14 cellular contexts compared by ENCODE assay signal in genomic region chr2:190202604-190203003, GRCh38.
DNase-seq lines count a peak whose midpoint lies in the region; ATAC-seq, FAIRE-seq and TF ChIP-seq lines count a peak whose summit lies in the region.
"Had no signal": no experiment of that assay in that cellular context is flagged by ENCODE, and none has a peak within 500 bp of the region (broad histone marks: within the 10 kb centered on the region; RNA-seq: fewer than 3 reads in every experiment).

No MANE protein-coding gene starts in this region.

- H3K4me3 ChIP-seq in HCT116 (replicated peaks in 1 of 2; ENCODE audit: low read depth in 1 of 2, low read length in 2 of 2) (no peak overlapping the region), PC-3 (ENCODE audit: low read length) (no peak overlapping the region), epithelial cell of esophagus (ENCODE audit: low read length) (no peak overlapping the region), pancreas (no peak overlapping the region), mammary epithelial cell (replicated peaks in 1 of 3; ENCODE audit: insufficient read depth in 1 of 3, low read depth in 2 of 3, low read length in 3 of 3) (no peak overlapping the region)

- RAD21 ChIA-PET in HCT116 (lab: Charles Lee; ENCODE audit: low non-redundant PET in 1 of 2, low total read pairs in 2 of 2, uncharacterized antibody in 2 of 2, unreplicated experiment in 2 of 2) = no interaction called here

- POLR2A ChIA-PET in HCT116 (lab: Charles Lee) (no interaction called here), PC-3 (lab: Charles Lee; ENCODE audit: unreplicated experiment) (no interaction called here)

- BruUV-seq in HCT116 (replicated peaks; lab: Mats Ljungman, UMichigan) (no TSS peak), PC-3 (replicated peaks; lab: Mats Ljungman, UMichigan) (no TSS peak), mammary epithelial cell (replicated peaks; lab: Mats Ljungman, UMichigan) (no TSS peak)

- dilution Hi-C loops in mammary epithelial cell (cut with HindIII; ENCODE audit: low sequenced_read_pairs) = loop anchor here (10.0 kb wide), 1 partner anchor 178 kb away; no protein-coding TSS in a partner anchor

- H3K9ac ChIP-seq in HCT116 (ENCODE audit: low read length) (no peak overlapping the region), PC-3 (ENCODE audit: low read length) (no peak overlapping the region), mammary epithelial cell (ENCODE audit: insufficient read depth, low read length) (no peak overlapping the region)

- H3K27me3 ChIP-seq in HCT116 (ENCODE audit: insufficient read depth, low read length) (no peaks in the 10 kb centered on the region), PC-3 (ENCODE audit: low read length) (no peaks in the 10 kb centered on the region), pancreas (no peaks in the 10 kb centered on the region), mammary epithelial cell (ENCODE audit: insufficient read depth, low read length) (no peaks in the 10 kb centered on the region)
- H3K27me3 ChIP-seq: BE2C had no signal

- H3K4me1 ChIP-seq in HCT116 (ENCODE audit: control insufficient read depth in 1 of 2, insufficient read depth in 2 of 2, low read length in 2 of 2) = no peaks in the 10 kb centered on the region
- H3K4me1 ChIP-seq in PC-3 (ENCODE audit: insufficient read depth, low read length) = peaks cover 6% of the 10 kb centered on the region; the same call in 1 of the 2 replicates
- peaks cover 0 to 6% (median 0%) of the 10 kb centered on the region in 3 donors for H3K4me1 ChIP-seq in pancreas
- H3K4me1 ChIP-seq in mammary epithelial cell (ENCODE audit: insufficient read depth, low read length) = no peaks in the 10 kb centered on the region
- H3K4me1 ChIP-seq: BE2C had no signal

- TF ChIP-seq CTCF in HCT116 (IDR thresholded peaks at IDR 0.05 in 2 of 3, conservative IDR thresholded peaks at IDR 0.05 in 1 of 3; ENCODE audit: borderline replicate concordance in 1 of 3, insufficient read depth in 1 of 3, low read depth in 2 of 3, low read length in 2 of 3) = no peak
- TF ChIP-seq CTCF in PC-3 (conservative IDR thresholded peaks at IDR 0.05; ENCODE audit: low read depth, low read length) = peak; percentile 52; the same call in 1 of the 2 replicates
- peak; percentile 23 for TF ChIP-seq CTCF in epithelial cell of esophagus (IDR thresholded peaks at IDR 0.05; ENCODE audit: insufficient read depth, low read depth, low read length, missing control alignments)
- no peak for TF ChIP-seq CTCF in pancreas (IDR thresholded peaks at IDR 0.05)
- peak in 1 of 2 donors; percentile 24 for TF ChIP-seq CTCF in mammary epithelial cell (conservative IDR thresholded peaks at IDR 0.05 in 1 of 2, IDR thresholded peaks at IDR 0.05 in 1 of 2; ENCODE audit: extremely low read depth in 1 of 2, insufficient read depth in 1 of 2, low read depth in 1 of 2, low read length in 2 of 2)

- no peaks in the 10 kb centered on the region for H4K20me1 ChIP-seq in HCT116 (ENCODE audit: insufficient read depth)
- H4K20me1 ChIP-seq in PC-3 (ENCODE audit: low read length) = no peaks in the 10 kb centered on the region
- H4K20me1 ChIP-seq in mammary epithelial cell (ENCODE audit: insufficient read depth, low read length) = no peaks in the 10 kb centered on the region

- H3K27ac ChIP-seq in HCT116 (ENCODE audit: low read depth, low read length) = no peak overlapping the region
- no peak overlapping the region for H3K27ac ChIP-seq in PC-3 (ENCODE audit: low read length)
- H3K27ac ChIP-seq in pancreas = no peak overlapping the region
- no peak overlapping the region for H3K27ac ChIP-seq in mammary epithelial cell (ENCODE audit: insufficient read depth, low read depth, low read length)

- TF ChIP-seq POLR2A in HCT116 (IDR thresholded peaks at IDR 0.05; ENCODE audit: borderline replicate concordance, extremely low read depth, insufficient read depth, insufficient read length) = no peak

- DNase-seq in HCT116 (ENCODE audit: low read depth, low spot score) (no peak), PC-3 (peak; percentile 53), epithelial cell of esophagus (ENCODE audit: low read depth) (peak; percentile 51), pancreas (no peak), mammary epithelial cell (no peak), left lobe of liver (ENCODE audit: low spot score) (no peak)
- DNase-seq in stimulated activated CD4-positive, alpha-beta T cell treated with anti-CD3 and anti-CD28 coated beads, Interleukin-4, amount 100 ng/mL, for 24 hours = no peak
- DNase-seq: BE2C; CD8-positive, alpha-beta memory T cell; NCI-H1092; NCI-H1694; SHP77 treated with DMSO at 0.1 percent for 48 hours; T-helper 17 cell had no signal

- H3K9me2 ChIP-seq in HCT116 (ENCODE audit: insufficient read depth) = no peaks in the 10 kb centered on the region
- no peaks in the 10 kb centered on the region for H3K9me2 ChIP-seq in PC-3 (replicated peaks; ENCODE audit: low read length)

- H3K79me2 ChIP-seq in HCT116 (ENCODE audit: insufficient read depth, low read length) (no peaks in the 10 kb centered on the region), PC-3 (ENCODE audit: low read length) (no peaks in the 10 kb centered on the region), mammary epithelial cell (ENCODE audit: insufficient read depth, low read length) (no peaks in the 10 kb centered on the region)

- TF ChIP-seq RAD21 in HCT116 (IDR thresholded peaks at IDR 0.05; ENCODE audit: low read depth) = peak; percentile 16; the same call in 1 of the 2 replicates

- ATAC-seq in HCT116 = no peak
- peak; percentile 81 for ATAC-seq in PC-3
- peak; percentile 30 to 60 (median 54) for ATAC-seq in pancreas
- no peak for ATAC-seq in HG03460 (IDR thresholded peaks at IDR 0.05; ENCODE audit: unreplicated experiment)
- no peak for ATAC-seq in left lobe of liver
- ATAC-seq: T-helper 17 cell had no signal

- FAIRE-seq in pancreas (lab: Jason Lieb, UNC) = no peak

- intact Hi-C loops in HCT116 (cut with micrococcal nuclease) = no loop called here
- intact Hi-C loops in PC-3 (cut with micrococcal nuclease) = loop anchor here (1.0 to 5.0 kb wide), 4 partner anchors 75 to 180 kb away; partner anchors contain the start of gene HIBCH
- intact Hi-C loops in pancreas (cut with DNase I) = no loop called here
- intact Hi-C loops in mammary epithelial cell (cut with micrococcal nuclease) = no loop called here

- no peaks in the 10 kb centered on the region for H3F3A ChIP-seq in PC-3 (ENCODE audit: low read length, unreplicated experiment)

- H3K4me2 ChIP-seq in HCT116 (ENCODE audit: low read length) = no peak overlapping the region
- 0 out of 2 replicates have a peak overlapping the region, but pooled peaks have one; percentile 4 for H3K4me2 ChIP-seq in PC-3 (ENCODE audit: low read length)
- H3K4me2 ChIP-seq in mammary epithelial cell (ENCODE audit: insufficient read depth, low read depth, low read length) = no peak overlapping the region

- H3K9me3 ChIP-seq in HCT116 (ENCODE audit: control insufficient read depth in 1 of 2, insufficient read depth in 1 of 2, low read depth in 1 of 2, low read length in 2 of 2) (no peaks in the 10 kb centered on the region), PC-3 (ENCODE audit: low read length) (no peaks in the 10 kb centered on the region), pancreas (no peaks in the 10 kb centered on the region), mammary epithelial cell (replicated peaks; ENCODE audit: insufficient read depth, low read length) (no peaks in the 10 kb centered on the region)
- H3K9me3 ChIP-seq: BE2C had no signal

- no peak overlapping the region for H2AFZ ChIP-seq in HCT116 (ENCODE audit: low read depth, low read length, poor library complexity, severe bottlenecking)
- H2AFZ ChIP-seq in PC-3 (ENCODE audit: low read length) = no peak overlapping the region
- no peak overlapping the region for H2AFZ ChIP-seq in mammary epithelial cell (ENCODE audit: low read depth, low read length)

- in situ Hi-C loops in mammary epithelial cell (cut with MboI; ENCODE audit: low sequenced_read_pairs in 2 of 2) = no loop called here

- 93% methylated on average over 1 of the region's 1 CpG for WGBS in pancreas, 2 donors
- 100% methylated on average over 1 of the region's 1 CpG for WGBS in mammary epithelial cell (ENCODE audit: low coverage, missing lambda C conversion rate)

- CTCF ChIA-PET in HCT116 (lab: Charles Lee) (no interaction called here), PC-3 (lab: Charles Lee) (no interaction called here), mammary epithelial cell (lab: Charles Lee; ENCODE audit: low non-redundant PET) (no interaction called here)

- H3K36me3 ChIP-seq in HCT116 (ENCODE audit: control insufficient read depth in 1 of 2, insufficient read depth in 2 of 2, low read length in 2 of 2) (no peaks in the 10 kb centered on the region; a peak in 1 of 4 replicates), PC-3 (ENCODE audit: low read depth, low read length) (peaks cover 6% of the 10 kb centered on the region; the same call in 1 of the 2 replicates), pancreas (peaks cover 0 to 3% (median 0%) of the 10 kb centered on the region in 3 donors), mammary epithelial cell (ENCODE audit: insufficient read depth, low read length) (no peaks in the 10 kb centered on the region)
- H3K36me3 ChIP-seq: BE2C had no signal

TF ChIP-seq in HCT116, 20 proteins besides CTCF, POLR2A, EP300 and RAD21 (continues in another document):
- TF ChIP-seq SP1 (IDR thresholded peaks at IDR 0.05; ENCODE audit: low read depth) = no peak
- TF ChIP-seq ELF1 (IDR thresholded peaks at IDR 0.05; ENCODE audit: borderline replicate concordance, low read depth) = no peak
- no peak for TF ChIP-seq CBX3 (IDR thresholded peaks at IDR 0.05; ENCODE audit: low read depth)
- no peak for TF ChIP-seq TCF7L2 (IDR thresholded peaks at IDR 0.05; ENCODE audit: borderline replicate concordance, extremely low read depth, insufficient read depth, insufficient read length)
- TF ChIP-seq, protein P1, sequence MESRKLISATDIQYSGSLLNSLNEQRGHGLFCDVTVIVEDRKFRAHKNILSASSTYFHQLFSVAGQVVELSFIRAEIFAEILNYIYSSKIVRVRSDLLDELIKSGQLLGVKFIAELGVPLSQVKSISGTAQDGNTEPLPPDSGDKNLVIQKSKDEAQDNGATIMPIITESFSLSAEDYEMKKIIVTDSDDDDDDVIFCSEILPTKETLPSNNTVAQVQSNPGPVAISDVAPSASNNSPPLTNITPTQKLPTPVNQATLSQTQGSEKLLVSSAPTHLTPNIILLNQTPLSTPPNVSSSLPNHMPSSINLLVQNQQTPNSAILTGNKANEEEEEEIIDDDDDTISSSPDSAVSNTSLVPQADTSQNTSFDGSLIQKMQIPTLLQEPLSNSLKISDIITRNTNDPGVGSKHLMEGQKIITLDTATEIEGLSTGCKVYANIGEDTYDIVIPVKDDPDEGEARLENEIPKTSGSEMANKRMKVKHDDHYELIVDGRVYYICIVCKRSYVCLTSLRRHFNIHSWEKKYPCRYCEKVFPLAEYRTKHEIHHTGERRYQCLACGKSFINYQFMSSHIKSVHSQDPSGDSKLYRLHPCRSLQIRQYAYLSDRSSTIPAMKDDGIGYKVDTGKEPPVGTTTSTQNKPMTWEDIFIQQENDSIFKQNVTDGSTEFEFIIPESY (IDR thresholded peaks at IDR 0.05; ENCODE audit: extremely low read depth, insufficient replicate concordance, low read length) = no peak
- TF ChIP-seq EZH2 (IDR thresholded peaks at IDR 0.05) = no peak
- no peak for TF ChIP-seq POLR2AphosphoS5 (IDR thresholded peaks at IDR 0.05; ENCODE audit: low read depth, low read length)

Comparison
In these comparisons a context has a peak if more than half of its experiments do, and no peak if none do; other contexts are left out.
1. ATAC-seq: peak in PC-3 (single experiment) and pancreas (4 of 4); none in HCT116 (single experiment), HG03460 (single experiment) and left lobe of liver (single experiment).
2. DNase-seq: peak in PC-3 (single experiment) and epithelial cell of esophagus (single experiment); none in HCT116 (single experiment), pancreas (0 of 6), mammary epithelial cell (single experiment), left lobe of liver (single experiment) and stimulated activated CD4-positive, alpha-beta T cell treated with anti-CD3 and anti-CD28 coated beads, Interleukin-4, amount 100 ng/mL, for 24 hours (single experiment).
3. CTCF ChIP-seq: peak in PC-3 (single experiment) and epithelial cell of esophagus (single experiment); none in HCT116 (0 of 3) and pancreas (0 of 4).